Comparison of ENCODE assay signal across 10 cellular contexts in the genomic region with DNA sequence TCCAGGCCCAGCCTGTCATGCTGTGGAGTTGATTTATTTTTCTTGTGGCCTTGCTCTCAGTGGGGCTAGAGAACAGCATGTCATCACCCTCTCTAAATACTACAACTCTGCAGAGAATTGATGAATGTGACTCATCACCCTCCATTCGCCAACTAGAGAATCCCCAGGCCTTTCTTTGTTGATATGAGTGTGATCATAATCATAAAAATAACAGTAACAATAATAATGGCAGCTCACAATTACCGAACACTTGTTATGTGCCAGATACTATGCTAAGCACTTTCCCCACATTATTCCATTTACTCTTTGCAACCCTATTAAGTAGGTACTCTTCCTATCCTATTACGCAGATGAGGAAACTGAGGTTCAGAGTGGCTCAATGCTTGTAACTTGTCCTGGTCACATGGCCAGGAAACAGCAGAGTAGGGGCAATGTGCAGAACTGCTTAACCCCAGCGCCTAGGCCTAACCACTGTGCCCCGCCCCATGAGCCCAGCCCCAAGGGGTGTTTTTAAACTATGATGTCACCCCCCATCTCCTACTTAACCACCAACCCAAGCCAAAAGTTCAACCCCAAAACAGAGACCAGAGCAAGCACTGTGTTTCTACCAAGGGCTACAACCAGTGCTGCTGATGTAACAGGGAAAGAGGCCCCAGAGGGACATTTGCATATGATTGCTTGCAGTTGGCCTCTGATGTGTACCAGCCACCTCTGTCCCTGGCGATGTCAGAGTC.
DNase-seq lines count a peak whose midpoint lies in the region; ATAC-seq and TF ChIP-seq lines count a peak whose summit lies in the region.
"Had no signal": no experiment of that assay in that cellular context is flagged by ENCODE, and none has a peak within 500 bp of the region (broad histone marks: within the 10 kb centered on the region; RNA-seq: fewer than 3 reads in every experiment).

No MANE protein-coding gene starts in this region.

- H3K4me1 Mint-ChIP-seq in activated T-helper 17 cell treated with anti-CD3 and anti-CD28 coated beads, Interleukin-2, amount 50 U/mL, for 72 hours, result peaks cover 7% of the 10 kb centered on the region
- H3K4me1 Mint-ChIP-seq in stimulated activated memory B cell treated with anti-CD40 and anti-IgM and Interleukin-4, amounts not matched to agents 10 μg/mL and 1 μg/mL and 100 μg/mL, for 72 hours, result no peaks in the 10 kb centered on the region
- no peaks in the 10 kb centered on the region for H3K4me1 Mint-ChIP-seq in Calu3 (ENCODE audit: low read depth, unreplicated experiment)

- H3K9me3 Mint-ChIP-seq in activated T-helper 17 cell treated with anti-CD3 and anti-CD28 coated beads, Interleukin-2, amount 50 U/mL, for 72 hours, result no peaks in the 10 kb centered on the region
- no peaks in the 10 kb centered on the region for H3K9me3 Mint-ChIP-seq in stimulated activated memory B cell treated with anti-CD40 and anti-IgM and Interleukin-4, amounts not matched to agents 10 μg/mL and 1 μg/mL and 100 μg/mL, for 72 hours
- no peaks in the 10 kb centered on the region for H3K9me3 Mint-ChIP-seq in Calu3 (ENCODE audit: low read depth, unreplicated experiment)

- no peaks in the 10 kb centered on the region for H3K27me3 ChIP-seq in left ventricle myocardium inferior (ENCODE audit: low read depth)

- no TSS peak for BruUV-seq in Calu3 (replicated peaks; lab: Mats Ljungman, UMichigan)

- no peak overlapping the region for H3K4me3 Mint-ChIP-seq in activated T-helper 17 cell treated with anti-CD3 and anti-CD28 coated beads, Interleukin-2, amount 50 U/mL, for 72 hours
- no peak overlapping the region for H3K4me3 Mint-ChIP-seq in stimulated activated memory B cell treated with anti-CD40 and anti-IgM and Interleukin-4, amounts not matched to agents 10 μg/mL and 1 μg/mL and 100 μg/mL, for 72 hours
- H3K4me3 Mint-ChIP-seq in Calu3 (ENCODE audit: low read depth, unreplicated experiment), result no peak overlapping the region

- no peaks in the 10 kb centered on the region for H3K36me3 Mint-ChIP-seq in activated T-helper 17 cell treated with anti-CD3 and anti-CD28 coated beads, Interleukin-2, amount 50 U/mL, for 72 hours (ENCODE audit: low read depth)
- H3K36me3 Mint-ChIP-seq in stimulated activated memory B cell treated with anti-CD40 and anti-IgM and Interleukin-4, amounts not matched to agents 10 μg/mL and 1 μg/mL and 100 μg/mL, for 72 hours, result no peaks in the 10 kb centered on the region
- no peaks in the 10 kb centered on the region for H3K36me3 Mint-ChIP-seq in Calu3 (ENCODE audit: insufficient read depth, unreplicated experiment)

- no peaks in the 10 kb centered on the region for H3K9me3 ChIP-seq in left ventricle myocardium inferior (replicated peaks)
- H3K9me3 ChIP-seq: left lung, SJSA1 had no signal

- H3K36me3 ChIP-seq in left ventricle myocardium inferior, result no peaks in the 10 kb centered on the region
- H3K36me3 ChIP-seq: left lung, SJSA1 had no signal

- H3K27ac Mint-ChIP-seq in activated T-helper 17 cell treated with anti-CD3 and anti-CD28 coated beads, Interleukin-2, amount 50 U/mL, for 72 hours, result no peak overlapping the region
- H3K27ac Mint-ChIP-seq in stimulated activated memory B cell treated with anti-CD40 and anti-IgM and Interleukin-4, amounts not matched to agents 10 μg/mL and 1 μg/mL and 100 μg/mL, for 72 hours, result no peak overlapping the region
- no peak overlapping the region for H3K27ac Mint-ChIP-seq in Calu3 (ENCODE audit: unreplicated experiment)

- TF ChIP-seq CTCF in left ventricle myocardium inferior (IDR thresholded peaks at IDR 0.05; ENCODE audit: borderline replicate concordance), result no peak
- no peak for TF ChIP-seq CTCF in Calu3 (IDR thresholded peaks at IDR 0.05; ENCODE audit: unreplicated experiment)

- no peak overlapping the region for H3K4me3 ChIP-seq in left ventricle myocardium inferior
- H3K4me3 ChIP-seq: left lung, SJSA1 had no signal

- H3K27ac ChIP-seq in left ventricle myocardium inferior (replicated peaks), result peak overlapping the region; percentile 87
- H3K27ac ChIP-seq: left lung, SJSA1 had no signal

- ATAC-seq in activated T-helper 17 cell treated with anti-CD3 and anti-CD28 coated beads, Interleukin-2, amount 50 U/mL, for 72 hours (replicated peaks), result peak; percentile 27
- no peak for ATAC-seq in stimulated activated memory B cell treated with anti-CD40 and anti-IgM and Interleukin-4, amounts not matched to agents 10 μg/mL and 1 μg/mL and 100 μg/mL, for 72 hours
- ATAC-seq: left lung had no signal

- intact Hi-C loops in left ventricle myocardium inferior (cut with micrococcal nuclease) (no loop called here), Calu3 (cut with micrococcal nuclease; ENCODE audit: unreplicated experiment) (no loop called here)

- peaks cover 17% of the 10 kb centered on the region for H3K27me3 Mint-ChIP-seq in activated T-helper 17 cell treated with anti-CD3 and anti-CD28 coated beads, Interleukin-2, amount 50 U/mL, for 72 hours
- H3K27me3 Mint-ChIP-seq in stimulated activated memory B cell treated with anti-CD40 and anti-IgM and Interleukin-4, amounts not matched to agents 10 μg/mL and 1 μg/mL and 100 μg/mL, for 72 hours, result peaks cover 18% of the 10 kb centered on the region
- H3K27me3 Mint-ChIP-seq in Calu3 (ENCODE audit: unreplicated experiment), result peaks cover 43% of the 10 kb centered on the region

- DNase-seq in NK-92 treated with Interleukin-12 subunit alpha and Interleukin-12 subunit beta, amount 100 ng/mL, for 24 hours (lab: John Stamatoyannopoulos, UW), result peak; percentile 46
- DNase-seq in NK-92 (lab: John Stamatoyannopoulos, UW; ENCODE audit: unreplicated experiment) (no peak), left ventricle myocardium inferior (peak; percentile 10), superior temporal gyrus (ENCODE audit: extremely low spot score) (peak; percentile 22), Calu3 (no peak), NCI-H1105 treated with DMSO at 0.1 percent for 48 hours (lab: John Stamatoyannopoulos, UW) (no peak)
- DNase-seq: left lung had no signal

- peaks cover 100% of the 10 kb centered on the region for H3K4me1 ChIP-seq in left ventricle myocardium inferior
- H3K4me1 ChIP-seq: left lung had no signal

- CTCF ChIA-PET in Calu3 (lab: Charles Lee), result no interaction called here

Comparison
In these comparisons a context has a peak if more than half of its experiments do, and no peak if none do; other contexts are left out.
1. DNase-seq: peak in NK-92 treated with Interleukin-12 subunit alpha and Interleukin-12 subunit beta, amount 100 ng/mL, for 24 hours (single experiment), left ventricle myocardium inferior (single experiment) and superior temporal gyrus (single experiment); none in NK-92 (single experiment), Calu3 (single experiment) and NCI-H1105 treated with DMSO at 0.1 percent for 48 hours (single experiment).